In genomic region chr1:112744019-112744578, GRCh38 we compare ENCODE assay signal across 8 cellular contexts. TPM values are rescaled to one million over a fixed set of nuclear protein-coding genes. Genes with fewer than 3 reads are reported as not detected.
A peak's percentile ranks its signal among the peaks of the same experiment; 100 is the strongest.
DNase-seq lines count a peak whose midpoint lies in the region; ATAC-seq, FAIRE-seq and TF ChIP-seq lines count a peak whose summit lies in the region.
"Had no signal": no experiment of that assay in that cellular context is flagged by ENCODE, and none has a peak within 500 bp of the region (broad histone marks: within the 10 kb centered on the region; RNA-seq: fewer than 3 reads in every experiment).

No MANE protein-coding gene starts in this region.

- H3K4me1 ChIP-seq in colonic mucosa (peaks cover 8% of the 10 kb centered on the region), kidney (ENCODE audit: control insufficient read depth in 1 of 2, insufficient read depth in 1 of 2, low read depth in 1 of 2, low read length in 2 of 2) (no peaks in the 10 kb centered on the region)

- H3K4me3 Mint-ChIP-seq in stimulated activated memory B cell treated with anti-CD40 and anti-IgM and Interleukin-4, amounts not matched to agents 10 μg/mL and 1 μg/mL and 100 μg/mL, for 72 hours, result no peak overlapping the region

- ATAC-seq in stimulated activated memory B cell treated with anti-CD40 and anti-IgM and Interleukin-4, amounts not matched to agents 10 μg/mL and 1 μg/mL and 100 μg/mL, for 72 hours, result peak; percentile 56
- no peak for ATAC-seq in HG02970 (IDR thresholded peaks at IDR 0.05; ENCODE audit: low FRiP score, unreplicated experiment)

- H3K9ac ChIP-seq in colonic mucosa (ENCODE audit: low read depth in 2 of 2, low read length in 2 of 2), result no peak overlapping the region
- no peak overlapping the region for H3K9ac ChIP-seq in kidney (ENCODE audit: low read length in 2 of 2)

- H3K4me3 ChIP-seq in colonic mucosa (peak overlapping the region; percentile 19), kidney (ENCODE audit: low read length in 2 of 2) (no peak overlapping the region)

- H3K27ac ChIP-seq in colonic mucosa (no peak overlapping the region), kidney (ENCODE audit: low read depth in 2 of 2, low read length in 2 of 2) (no peak overlapping the region)

- no peak overlapping the region for H3K27ac Mint-ChIP-seq in stimulated activated memory B cell treated with anti-CD40 and anti-IgM and Interleukin-4, amounts not matched to agents 10 μg/mL and 1 μg/mL and 100 μg/mL, for 72 hours
- H3K27ac Mint-ChIP-seq: T-cell had no signal

- H3K36me3 ChIP-seq in colonic mucosa (no peaks in the 10 kb centered on the region), kidney (ENCODE audit: control insufficient read depth in 1 of 2, insufficient read depth in 2 of 2, low read length in 2 of 2) (no peaks in the 10 kb centered on the region)

- H3K27me3 ChIP-seq in colonic mucosa, result peaks cover 28% of the 10 kb centered on the region

- TF ChIP-seq CTCF in colonic mucosa (IDR thresholded peaks at IDR 0.05) (no peak), kidney (IDR thresholded peaks at IDR 0.05; ENCODE audit: borderline replicate concordance, extremely low read depth, insufficient read depth) (peak; percentile 21)

- H3K4me1 Mint-ChIP-seq in stimulated activated memory B cell treated with anti-CD40 and anti-IgM and Interleukin-4, amounts not matched to agents 10 μg/mL and 1 μg/mL and 100 μg/mL, for 72 hours, result no peaks in the 10 kb centered on the region

- H3K27me3 Mint-ChIP-seq in stimulated activated memory B cell treated with anti-CD40 and anti-IgM and Interleukin-4, amounts not matched to agents 10 μg/mL and 1 μg/mL and 100 μg/mL, for 72 hours, result peaks cover 88% of the 10 kb centered on the region

- no peaks in the 10 kb centered on the region for H3K36me3 Mint-ChIP-seq in stimulated activated memory B cell treated with anti-CD40 and anti-IgM and Interleukin-4, amounts not matched to agents 10 μg/mL and 1 μg/mL and 100 μg/mL, for 72 hours
- H3K36me3 Mint-ChIP-seq: T-cell had no signal

- H3K9me3 ChIP-seq in colonic mucosa (no peaks in the 10 kb centered on the region), kidney (ENCODE audit: control insufficient read depth in 1 of 2, low read length in 2 of 2) (no peaks in the 10 kb centered on the region)

- peaks cover 2% of the 10 kb centered on the region for H3K9me3 Mint-ChIP-seq in stimulated activated memory B cell treated with anti-CD40 and anti-IgM and Interleukin-4, amounts not matched to agents 10 μg/mL and 1 μg/mL and 100 μg/mL, for 72 hours
- H3K9me3 Mint-ChIP-seq: T-cell had no signal

- DNase-seq in NCI-H524 treated with DMSO at 0.1 percent for 48 hours (lab: John Stamatoyannopoulos, UW) (peak; percentile 11), colonic mucosa (no peak), kidney (peak; percentile 73), GF-D8 (lab: John Stamatoyannopoulos, UW) (no peak)
- no peak for DNase-seq in activated naive CD4-positive, alpha-beta T cell treated with anti-CD3 and anti-CD28 coated beads, Interleukin-2, amount 50 U/mL, for 16 hours
- DNase-seq: T-cell had no signal

- FAIRE-seq in kidney (lab: Jason Lieb, UNC), result no peak

- intact Hi-C loops in colonic mucosa (cut with DNase I) (no loop called here), kidney (cut with DNase I) (no loop called here)

RNA-seq across cellular contexts. Expression of gene PPM1J, which starts 29.0 kb away (rescaled TPM):
- total RNA-seq in colonic mucosa (1 to 10 TPM in 1 of 2 donors, under 1 TPM in 1; 0.80 to 1.0 TPM), kidney (2.0 TPM)
- 3.4 TPM for polyA plus RNA-seq in kidney (ENCODE audit: insufficient read depth, low read depth, low replicate concordance)

RNA-seq across cellular contexts. Expression of gene RHOC, which starts 37.2 kb away (rescaled TPM):
- total RNA-seq in colonic mucosa (100 to 1,000 TPM; 327 to 451 TPM), kidney (270 TPM)
- 501 TPM for polyA plus RNA-seq in kidney (ENCODE audit: insufficient read depth, low read depth, low replicate concordance)

Comparison
In these comparisons a context has a peak if more than half of its experiments do, and no peak if none do; other contexts are left out.
1. DNase-seq: peak in NCI-H524 treated with DMSO at 0.1 percent for 48 hours (single experiment) and kidney (single experiment); none in colonic mucosa (single experiment), GF-D8 (single experiment) and activated naive CD4-positive, alpha-beta T cell treated with anti-CD3 and anti-CD28 coated beads, Interleukin-2, amount 50 U/mL, for 16 hours (single experiment).